8 cellular contexts compared by ENCODE assay signal in the genomic region with DNA sequence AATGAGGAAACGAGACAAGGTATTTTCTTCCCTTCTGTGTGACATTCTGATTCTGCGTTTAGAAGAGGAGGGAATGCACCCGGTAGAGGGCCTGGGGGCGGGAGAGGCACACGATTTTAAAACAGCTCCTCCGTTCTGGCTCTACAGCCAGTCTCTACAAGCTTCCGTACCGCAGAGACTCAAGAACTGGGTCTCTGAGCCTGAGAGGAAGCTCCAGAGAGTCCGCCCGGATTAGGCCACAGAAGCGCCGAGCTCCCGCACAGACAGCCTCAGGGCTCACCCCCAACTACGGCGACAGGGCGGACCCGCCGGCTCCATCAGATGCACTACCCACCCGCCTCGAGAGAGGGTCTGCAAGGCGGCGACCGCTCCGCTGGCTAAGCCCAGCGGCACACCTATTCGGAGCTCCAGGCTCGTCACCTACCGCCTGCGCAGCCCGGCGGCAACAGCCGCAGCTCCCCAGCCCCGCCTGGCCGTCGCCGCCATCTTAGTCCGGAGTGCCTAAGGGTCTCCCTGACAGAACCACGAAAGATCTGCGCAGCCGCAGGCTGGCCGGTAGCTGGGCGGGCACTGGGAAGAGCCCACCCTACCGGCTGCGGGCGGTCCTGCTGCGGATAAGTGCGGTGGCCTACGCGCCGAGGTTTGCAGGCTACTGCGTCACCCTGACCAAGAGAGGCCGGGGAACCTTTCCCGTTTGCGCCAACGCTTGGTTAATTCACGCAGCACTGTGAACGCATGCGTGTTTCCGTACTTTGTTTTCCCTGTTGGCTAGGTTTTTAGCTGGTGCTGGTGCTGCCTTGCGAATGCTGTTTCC. TPM values are rescaled to one million over a fixed set of nuclear protein-coding genes. Genes with fewer than 3 reads are reported as not detected.
DNase-seq lines count a peak whose midpoint lies in the region; ATAC-seq, FAIRE-seq and TF ChIP-seq lines count a peak whose summit lies in the region.

NFU1 (minus strand) TSS at position 499 of the 814 bp plus-strand sequence; CDS start at position 486, 13 bp downstream.

- ATAC-seq in GM21447 (IDR thresholded peaks at IDR 0.05; ENCODE audit: unreplicated experiment), result peak; percentile 90

- H3K27me3 ChIP-seq in HUES64 (ENCODE audit: insufficient read depth, low read length) (no peaks in the 10 kb centered on the region), OCI-LY1 (ENCODE audit: insufficient read depth, low read length) (no peaks in the 10 kb centered on the region)

- 2% methylated on average over 60 of the region's 60 CpGs for WGBS in HUES64

- FAIRE-seq in endometrium (lab: Jason Lieb, UNC), result peak; percentile 51

- H3K4me3 ChIP-seq in HUES64 (ENCODE audit: low read length), result peak within 1 kb of the TSS; percentile 79
- peak within 1 kb of the TSS; percentile 69 for H3K4me3 ChIP-seq in OCI-LY1 (ENCODE audit: low read depth, low read length, poor library complexity, severe bottlenecking)

- no peaks in the 10 kb centered on the region for H3K9me3 ChIP-seq in HUES64 (ENCODE audit: insufficient read depth, low read depth, low read length)
- H3K9me3 ChIP-seq in OCI-LY1 (ENCODE audit: low read length), result no peaks in the 10 kb centered on the region

- H3K9me2 ChIP-seq in OCI-LY1 (ENCODE audit: low read depth, low read length), result no peaks in the 10 kb centered on the region

- peak; percentile 49 for TF ChIP-seq CTCF in OCI-LY1 (IDR thresholded peaks at IDR 0.05; ENCODE audit: low read length)

- peak within 1 kb of the TSS; percentile 91 for H2AFZ ChIP-seq in OCI-LY1 (ENCODE audit: low read length)

- no peaks in the 10 kb centered on the region for H3F3A ChIP-seq in OCI-LY1 (ENCODE audit: insufficient read depth, low read length)

- peak within 1 kb of the TSS; percentile 78 for H3K4me2 ChIP-seq in OCI-LY1 (ENCODE audit: low read length)

- H3K36me3 ChIP-seq in HUES64 (ENCODE audit: insufficient read depth, low read length), result no peaks in the 10 kb centered on the region
- no peaks in the 10 kb centered on the region for H3K36me3 ChIP-seq in OCI-LY1 (ENCODE audit: insufficient read depth, low read length)

- H4K20me1 ChIP-seq in OCI-LY1 (ENCODE audit: insufficient read depth, low read length), result no peaks in the 10 kb centered on the region

- H3K4me1 ChIP-seq in HUES64 (ENCODE audit: insufficient read depth, low read length), result peaks cover 25% of the 10 kb centered on the region
- peaks cover 28% of the 10 kb centered on the region for H3K4me1 ChIP-seq in OCI-LY1 (ENCODE audit: insufficient read depth, low read length, severe bottlenecking)

- peak; percentile 97 for DNase-seq in DMS 273 (lab: John Stamatoyannopoulos, UW; ENCODE audit: unreplicated experiment)
- peak; percentile 83 for DNase-seq in activated CD8-positive, alpha-beta memory T cell treated with anti-CD3 and anti-CD28 coated beads, Interleukin-2, amount 50 U/mL, for 4 hours
- peak; percentile 93 for DNase-seq in midbrain (lab: John Stamatoyannopoulos, UW)
- DNase-seq in stimulated activated CD8-positive, alpha-beta memory T cell treated with anti-CD3 and anti-CD28 coated beads, Interleukin-2, amount 100 ng/mL, for 1 hour (ENCODE audit: low read depth in 2 of 2), result peak; percentile 67 to 73

- H3K27ac ChIP-seq in HUES64 (ENCODE audit: low read depth, low read length), result peak within 1 kb of the TSS; percentile 82
- H3K27ac ChIP-seq in OCI-LY1 (ENCODE audit: low read depth, low read length, poor library complexity, severe bottlenecking), result peak within 1 kb of the TSS; percentile 74

- H3K79me2 ChIP-seq in OCI-LY1 (ENCODE audit: insufficient read depth, low read length), result no peaks in the 10 kb centered on the region

- H3K9ac ChIP-seq in HUES64 (ENCODE audit: low read depth, low read length) (peak within 1 kb of the TSS; percentile 87), OCI-LY1 (ENCODE audit: low read length) (peak within 1 kb of the TSS; percentile 63)

RNA-seq across cellular contexts. Expression of gene NFU1, which starts in this region (rescaled TPM):
- 31.2 TPM for polyA plus RNA-seq in HUES64 (2013, experiment 1 of 2)
- 41.5 TPM for polyA plus RNA-seq in HUES64 (2013, experiment 2 of 2)

Comparison
In these comparisons a context has a peak if more than half of its experiments do, and no peak if none do; other contexts are left out.
1. Peak in every context shown above with its lines: DNase-seq, ATAC-seq, H3K4me3 ChIP-seq and H3K27ac ChIP-seq.